In the genomic region with DNA sequence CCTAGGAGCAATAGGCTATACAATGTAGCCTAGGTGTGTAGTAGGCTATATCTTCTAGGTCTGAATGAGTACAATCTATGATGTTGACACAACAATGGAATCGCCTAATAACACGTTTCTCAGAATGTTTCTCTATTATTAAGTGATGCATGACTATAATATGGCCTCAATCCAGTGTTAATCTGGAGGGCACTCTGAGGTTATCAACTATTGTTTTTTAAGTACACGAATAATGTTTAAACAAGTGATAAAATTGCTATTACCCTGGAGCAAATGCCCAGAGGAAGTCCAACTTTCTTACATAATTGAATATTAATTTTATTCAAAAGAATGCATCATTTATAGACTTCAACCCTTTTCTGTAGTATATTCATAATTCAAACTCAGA, we compare ENCODE assay signal across 26 cellular contexts.
"Had no signal": no experiment of that assay in that cellular context is flagged by ENCODE, and none has a peak within 500 bp of the region (broad histone marks: within the 10 kb centered on the region; RNA-seq: fewer than 3 reads in every experiment).

No MANE protein-coding gene starts in this region.

- FAIRE-seq: frontal cortex had no signal

- DNase-seq: dorsolateral prefrontal cortex; effector CD4-positive, alpha-beta T cell; endodermal cell; erythroblast; esophagus squamous epithelium; hypothalamus; immature natural killer cell; islet precursor cell; kidney glomerular epithelial cell; left colon; left ventricle myocardium superior; lower lobe of right lung; naive thymus-derived CD8-positive, alpha-beta T cell; nephron progenitor cell; nucleus accumbens; stimulated activated CD4-positive, alpha-beta T cell treated with anti-CD3 and anti-CD28 coated beads, Interleukin-2, amount 100 ng/mL, for 24 hours; stimulated activated CD4-positive, alpha-beta T cell treated with anti-CD3 and anti-CD28 coated beads, Interleukin-4, amount 100 ng/mL, for 24 hours; stimulated activated naive CD4-positive, alpha-beta T cell treated with Interleukin-2 at 50 U/mL for 16 hours; stomach; tibial artery; uterus had no signal

- H3K4me3 ChIP-seq: dorsolateral prefrontal cortex, esophagus squamous epithelium, lower lobe of right lung, prostate gland, right atrium auricular region, stomach, tibial artery, uterus had no signal

- H3K9me3 ChIP-seq: esophagus squamous epithelium, lower lobe of right lung, prostate gland, right atrium auricular region, tibial artery, uterus had no signal

- H3K36me3 ChIP-seq: esophagus squamous epithelium, lower lobe of right lung, prostate gland, right atrium auricular region, stomach, tibial artery, uterus had no signal

- H3K27ac ChIP-seq: dorsolateral prefrontal cortex, esophagus squamous epithelium, lower lobe of right lung, prostate gland, right atrium auricular region, stomach, tibial artery, uterus had no signal

- ATAC-seq: left colon; left ventricle myocardium superior; lower lobe of right lung; naive thymus-derived CD8-positive, alpha-beta T cell; sciatic nerve; stimulated activated effector memory CD8-positive, alpha-beta T cell treated with anti-CD3 and anti-CD28 coated beads, Interleukin-12 subunit alpha, Interleukin-12 subunit beta, amount 100 ng/mL, for 72 hours had no signal

- H3K27me3 ChIP-seq: dorsolateral prefrontal cortex, esophagus squamous epithelium, right atrium auricular region, tibial artery, uterus had no signal

- H3K4me1 ChIP-seq: lower lobe of right lung, prostate gland, right atrium auricular region, tibial artery, uterus had no signal
